1 cellular context compared by ENCODE assay signal in the genomic region with DNA sequence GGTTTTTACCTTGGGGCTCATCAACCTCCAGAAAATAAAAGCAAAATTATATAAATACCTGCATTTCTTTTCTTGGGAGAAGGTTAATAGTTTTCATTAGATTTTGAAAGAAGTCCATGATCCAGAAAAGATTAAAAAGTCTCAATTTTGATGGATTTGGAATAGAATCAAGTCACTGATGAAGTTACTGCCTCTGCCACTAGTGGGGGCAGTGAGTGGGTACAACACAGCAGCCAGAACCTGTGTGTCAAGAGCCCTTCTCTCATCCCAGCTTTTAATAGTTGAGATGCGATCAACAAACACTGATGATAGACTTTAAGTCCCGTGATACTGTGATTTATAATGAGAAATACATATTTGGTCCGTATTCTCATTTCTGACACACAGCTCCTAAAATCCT.
A peak's percentile ranks its signal among the peaks of the same experiment; 100 is the strongest.
TF ChIP-seq lines count a peak whose summit lies in the region.

No MANE protein-coding gene starts in this region.

TF ChIP-seq in GM12878, 131 proteins besides CTCF, POLR2A, EP300 and RAD21:
- TF ChIP-seq MTA2 (IDR thresholded peaks at IDR 0.05; ENCODE audit: low read depth): no peak
- TF ChIP-seq SMC3 (IDR thresholded peaks at IDR 0.05; ENCODE audit: borderline replicate concordance, low read length): peak; percentile 24; the same call in 1 of the 2 replicates
